Comparison of ENCODE assay signal across 14 cellular contexts in the genomic region with DNA sequence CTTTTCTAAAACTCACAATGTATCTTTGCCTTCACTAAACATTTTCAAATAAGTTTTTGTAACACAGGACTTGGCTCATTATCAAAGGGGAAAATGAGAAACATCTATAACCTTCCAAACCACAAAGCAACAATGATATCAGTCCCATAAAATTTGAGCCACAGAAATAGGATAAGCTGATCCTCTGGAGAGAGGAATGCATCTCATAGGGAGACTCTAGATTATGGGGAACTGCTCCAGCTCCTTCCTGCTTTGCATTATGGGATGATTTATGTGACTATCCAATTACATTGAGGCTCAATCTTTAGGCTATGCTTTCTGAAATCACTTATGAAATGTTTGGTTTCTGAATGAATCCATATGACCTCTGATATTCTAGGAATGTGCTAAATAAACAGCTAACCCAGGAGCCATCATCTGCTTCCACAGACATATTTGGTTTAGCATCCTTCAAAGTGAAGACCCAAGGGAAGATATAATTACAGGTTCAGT.
A peak's percentile ranks its signal among the peaks of the same experiment; 100 is the strongest.
DNase-seq lines count a peak whose midpoint lies in the region; ATAC-seq lines count a peak whose summit lies in the region.
"Had no signal": no experiment of that assay in that cellular context is flagged by ENCODE, and none has a peak within 500 bp of the region (broad histone marks: within the 10 kb centered on the region; RNA-seq: fewer than 3 reads in every experiment).

No MANE protein-coding gene starts in this region.

- peak overlapping the region; percentile 29 for H3K9ac ChIP-seq in skeletal muscle satellite cell (ENCODE audit: low read depth, low read length)

- H3K27me3 ChIP-seq in SJCRH30 (no peaks in the 10 kb centered on the region), skeletal muscle satellite cell (ENCODE audit: control insufficient read depth, insufficient read depth, low read length) (no peaks in the 10 kb centered on the region)

- peak overlapping the region; percentile 17; the same call in 1 of the 2 replicates for H3K27ac ChIP-seq in SJCRH30

- ATAC-seq in GM19324 (IDR thresholded peaks at IDR 0.05; ENCODE audit: low FRiP score, unreplicated experiment) (no peak), HG02981 (IDR thresholded peaks at IDR 0.05; ENCODE audit: unreplicated experiment) (no peak)
- ATAC-seq: activated T-cell treated with anti-CD3 and anti-CD28 coated beads, Interleukin-2, amount 50 U/mL, for 72 hours; Right ventricle myocardium inferior had no signal

- H3K36me3 ChIP-seq in SJCRH30: no peaks in the 10 kb centered on the region
- H3K36me3 ChIP-seq in skeletal muscle satellite cell (ENCODE audit: insufficient read depth, low read length): no peaks in the 10 kb centered on the region

- H3K9me3 ChIP-seq in SJCRH30 (replicated peaks): no peaks in the 10 kb centered on the region
- H3K9me3 ChIP-seq in skeletal muscle satellite cell (replicated peaks; ENCODE audit: low read length): no peaks in the 10 kb centered on the region

- DNase-seq in GM04503 (ENCODE audit: low read depth) (peak; percentile 86), SJCRH30 (peak; percentile 61 to 87), fibroblast of gingiva (ENCODE audit: low read depth) (peak; percentile 99), NOMO-1 treated with DMSO at 0.1 percent for 48 hours (lab: John Stamatoyannopoulos, UW; ENCODE audit: unreplicated experiment) (no peak), anterior cingulate cortex (lab: John Stamatoyannopoulos, UW) (no peak)
- DNase-seq: activated T-cell treated with anti-CD3 and anti-CD28 coated beads, Interleukin-2, amount 50 U/mL, for 72 hours; cerebellar nuclear complex; DMS79 treated with DMSO at 0.1 percent for 48 hours; NCI-H446 treated with DMSO at 0.1 percent for 48 hours; posterior cingulate gyrus had no signal

- H3K4me2 ChIP-seq in skeletal muscle satellite cell (ENCODE audit: low read length): peak overlapping the region; percentile 5

- H3K4me1 ChIP-seq in SJCRH30 (peaks cover 43% of the 10 kb centered on the region), skeletal muscle satellite cell (ENCODE audit: control insufficient read depth, insufficient read depth, low read length) (peaks cover 57% of the 10 kb centered on the region)

- H3K4me3 ChIP-seq in SJCRH30 (no peak overlapping the region), skeletal muscle satellite cell (ENCODE audit: low read length) (no peak overlapping the region)

Comparison
In these comparisons a context has a peak if more than half of its experiments do, and no peak if none do; other contexts are left out.
1. DNase-seq: peak in GM04503 (single experiment), SJCRH30 (2 of 2) and fibroblast of gingiva (single experiment); none in NOMO-1 treated with DMSO at 0.1 percent for 48 hours (single experiment) and anterior cingulate cortex (0 of 58).